8 cellular contexts compared by ENCODE assay signal in the genomic region with DNA sequence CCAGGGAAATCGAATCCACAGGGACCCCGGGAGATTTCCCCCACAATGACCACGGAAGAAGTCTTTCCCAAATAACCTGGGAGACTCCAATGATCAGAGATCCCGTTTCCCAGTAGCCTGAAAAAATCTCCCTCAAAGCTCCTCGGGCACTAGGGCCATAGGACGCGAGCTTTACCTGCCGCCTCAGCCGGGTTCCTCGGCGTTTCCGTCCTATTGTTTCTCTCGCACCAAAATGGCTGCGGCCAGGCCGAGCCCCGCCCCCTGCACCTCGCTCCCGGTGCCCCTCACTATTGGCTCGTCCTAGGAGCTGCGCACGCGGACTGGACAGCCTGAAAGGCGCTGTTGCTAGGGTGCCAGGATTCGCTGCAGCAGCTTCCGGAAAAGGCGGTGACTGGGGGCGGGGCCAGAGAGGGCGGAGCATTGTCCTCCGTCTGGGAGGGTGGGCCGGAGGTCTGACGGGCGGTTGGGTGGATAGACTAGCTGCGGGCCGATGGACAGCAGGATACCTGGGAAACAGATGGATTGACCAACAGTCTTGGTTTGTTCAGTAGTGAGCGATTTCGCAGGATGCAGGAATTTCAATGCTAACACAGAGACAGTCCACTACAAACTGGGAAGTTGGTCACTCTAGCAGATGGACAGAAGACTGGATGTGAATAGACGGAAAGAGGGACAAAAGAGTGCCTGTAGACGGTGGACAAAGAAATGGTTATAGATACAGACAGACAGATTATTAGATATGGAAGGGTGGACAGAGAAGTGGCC. TPM values are rescaled to one million over a fixed set of nuclear protein-coding genes. Genes with fewer than 3 reads are reported as not detected.
DNase-seq lines count a peak whose midpoint lies in the region; ATAC-seq and TF ChIP-seq lines count a peak whose summit lies in the region.

A gene with protein sequence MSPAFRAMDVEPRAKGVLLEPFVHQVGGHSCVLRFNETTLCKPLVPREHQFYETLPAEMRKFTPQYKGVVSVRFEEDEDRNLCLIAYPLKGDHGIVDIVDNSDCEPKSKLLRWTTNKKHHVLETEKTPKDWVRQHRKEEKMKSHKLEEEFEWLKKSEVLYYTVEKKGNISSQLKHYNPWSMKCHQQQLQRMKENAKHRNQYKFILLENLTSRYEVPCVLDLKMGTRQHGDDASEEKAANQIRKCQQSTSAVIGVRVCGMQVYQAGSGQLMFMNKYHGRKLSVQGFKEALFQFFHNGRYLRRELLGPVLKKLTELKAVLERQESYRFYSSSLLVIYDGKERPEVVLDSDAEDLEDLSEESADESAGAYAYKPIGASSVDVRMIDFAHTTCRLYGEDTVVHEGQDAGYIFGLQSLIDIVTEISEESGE (minus strand): TSS at position 240 of the 765 bp plus-strand sequence. CDS start 21,930 bp downstream, outside the sequence.

- ATAC-seq in HG02798 (IDR thresholded peaks at IDR 0.05; ENCODE audit: poor library complexity, unreplicated experiment): peak; percentile 99

- peak within 1 kb of the TSS; percentile 30 for H2AFZ ChIP-seq in trophoblast cell (ENCODE audit: insufficient read depth, low read length, poor library complexity)

- TF ChIP-seq POLR2A in transverse colon (IDR thresholded peaks at IDR 0.05): peak; percentile 91

- H3K79me1 ChIP-seq in trophoblast cell (ENCODE audit: low read length): peaks cover 9% of the 10 kb centered on the region

- DNase-seq in NCI-H1436 (lab: John Stamatoyannopoulos, UW) (peak; percentile 89), T follicular helper cell (ENCODE audit: low read depth) (peak; percentile 96), adipocyte (ENCODE audit: low read depth) (peak; percentile 100), cardiac muscle cell (ENCODE audit: low read depth in 1 of 2, low spot score in 1 of 2) (peak; percentile 98 to 99), trophoblast cell (peak; percentile 100), transverse colon (peak; percentile 99)

- peak within 1 kb of the TSS; percentile 38 for H2BK12ac ChIP-seq in trophoblast cell (ENCODE audit: low read length)

- no CpG with 5 or more reads among the region's 38 CpGs for WGBS in trophoblast cell (ENCODE audit: extremely low coverage, insufficient coverage, insufficient read length)
- 2 to 28% methylated on average over 3 to 38 of the region's 38 CpGs for WGBS in transverse colon (ENCODE audit: low coverage in 1 of 2), 2 donors

- H3K9me3 ChIP-seq in adipocyte (ENCODE audit: control insufficient read depth, low read length) (no peaks in the 10 kb centered on the region), cardiac muscle cell (ENCODE audit: low read depth) (no peaks in the 10 kb centered on the region), trophoblast cell (ENCODE audit: insufficient read depth, low read depth, low read length) (no peaks in the 10 kb centered on the region), transverse colon (no peaks in the 10 kb centered on the region)

- in situ Hi-C loops in transverse colon (cut with MboI; ENCODE audit: low pct_ligation_motif_present in 1 of 4, low pct_unique_long_range_greater_than_20kb in 1 of 4, low sequenced_read_pairs in 3 of 4): no loop called here

- H4K8ac ChIP-seq in trophoblast cell (ENCODE audit: low read depth, low read length): peak within 1 kb of the TSS; percentile 89

- peak within 1 kb of the TSS; percentile 52 for H3K4me2 ChIP-seq in trophoblast cell (ENCODE audit: low read length)

- H3K79me2 ChIP-seq in trophoblast cell (ENCODE audit: control insufficient read depth, insufficient read depth, low read length, poor library complexity): peaks cover 28% of the 10 kb centered on the region

- H3K36me3 ChIP-seq in adipocyte (ENCODE audit: control insufficient read depth, insufficient read depth, low read length, severe bottlenecking): peaks cover 18% of the 10 kb centered on the region
- peaks cover 11% of the 10 kb centered on the region for H3K36me3 ChIP-seq in cardiac muscle cell
- peaks cover 16 to 24% of the 10 kb centered on the region in 2 experiments for H3K36me3 ChIP-seq in trophoblast cell (ENCODE audit: control insufficient read depth in 1 of 2, insufficient read depth in 2 of 2, low read length in 2 of 2)
- H3K36me3 ChIP-seq in transverse colon: peaks cover 0 to 7% (median 2%) of the 10 kb centered on the region in 4 donors

- peaks cover 11% of the 10 kb centered on the region for H3K4me1 ChIP-seq in adipocyte (ENCODE audit: control insufficient read depth, insufficient read depth, low read length)
- peaks cover 8% of the 10 kb centered on the region for H3K4me1 ChIP-seq in cardiac muscle cell (ENCODE audit: low read depth)
- peaks cover 0 to 15% of the 10 kb centered on the region in 2 experiments for H3K4me1 ChIP-seq in trophoblast cell (ENCODE audit: control insufficient read depth in 1 of 2, insufficient read depth in 2 of 2, low read length in 2 of 2)
- H3K4me1 ChIP-seq in transverse colon: peaks cover 12 to 75% (median 55%) of the 10 kb centered on the region in 4 donors

- TF ChIP-seq CTCF in GM12875 (IDR thresholded peaks at IDR 0.05; ENCODE audit: borderline replicate concordance, insufficient read depth, low read depth, low read length) (no peak), cardiac muscle cell (IDR thresholded peaks at IDR 0.05; ENCODE audit: low read depth, low read length) (no peak), transverse colon (IDR thresholded peaks at IDR 0.05) (no peak)

- H3K4me3 ChIP-seq in GM12875 (ENCODE audit: low read depth, low read length): peak within 1 kb of the TSS; percentile 66
- peak within 1 kb of the TSS; percentile 100 for H3K4me3 ChIP-seq in adipocyte (ENCODE audit: low read length)
- peak within 1 kb of the TSS; percentile 93 for H3K4me3 ChIP-seq in cardiac muscle cell
- peak within 1 kb of the TSS; percentile 91 for H3K4me3 ChIP-seq in trophoblast cell (ENCODE audit: low read depth, low read length)
- peak within 1 kb of the TSS; percentile 81 to 97 (median 90) for H3K4me3 ChIP-seq in transverse colon

- H3K4ac ChIP-seq in trophoblast cell (ENCODE audit: low read depth, low read length): peak within 1 kb of the TSS; percentile 100

- peak within 1 kb of the TSS; percentile 99 for H3K9ac ChIP-seq in adipocyte (ENCODE audit: low read length)
- peak within 1 kb of the TSS; percentile 98 for H3K9ac ChIP-seq in trophoblast cell (ENCODE audit: low read length)

- H3K18ac ChIP-seq in trophoblast cell (ENCODE audit: low read length): peak within 1 kb of the TSS; percentile 75

- H2BK5ac ChIP-seq in trophoblast cell (ENCODE audit: low read depth, low read length, poor library complexity): peak within 1 kb of the TSS; percentile 96

- H3K27me3 ChIP-seq in adipocyte (replicated peaks; ENCODE audit: control insufficient read depth, insufficient read depth, low read length) (no peaks in the 10 kb centered on the region), cardiac muscle cell (no peaks in the 10 kb centered on the region), trophoblast cell (ENCODE audit: insufficient read depth, low read length) (no peaks in the 10 kb centered on the region), transverse colon (no peaks in the 10 kb centered on the region)

- H2BK120ac ChIP-seq in trophoblast cell (ENCODE audit: insufficient read depth, low read length, poor library complexity): peak within 1 kb of the TSS; percentile 92

- peak within 1 kb of the TSS; percentile 95 for H3K14ac ChIP-seq in trophoblast cell (ENCODE audit: low read length)

- intact Hi-C loops in transverse colon (cut with DNase I; ENCODE audit: low total_unique reads): no loop called here

- peak within 1 kb of the TSS; percentile 97 for H4K12ac ChIP-seq in trophoblast cell (ENCODE audit: low read depth, low read length)

- TF ChIP-seq EP300 in transverse colon (IDR thresholded peaks at IDR 0.05; ENCODE audit: low read depth): no peak

- H3K27ac ChIP-seq in cardiac muscle cell (peak within 1 kb of the TSS; percentile 96), trophoblast cell (ENCODE audit: low read depth, low read length) (peak within 1 kb of the TSS; percentile 86), transverse colon (peak within 1 kb of the TSS; percentile 91 to 93 (median 92))

- H4K91ac ChIP-seq in trophoblast cell (ENCODE audit: low read depth, low read length): peak within 1 kb of the TSS; percentile 98

- H3K23ac ChIP-seq in trophoblast cell (ENCODE audit: low read length): peak within 1 kb of the TSS; percentile 41

- peak within 1 kb of the TSS; percentile 95 for H2AK5ac ChIP-seq in trophoblast cell (ENCODE audit: low read length)

RNA-seq across cellular contexts. Expression of the gene that starts here (rescaled TPM):
- total RNA-seq in cardiac muscle cell: 87.4 and 119 TPM in 2 replicates
- 130 and 140 TPM in 2 replicates for polyA plus RNA-seq in cardiac muscle cell
- 117 and 119 TPM in 2 replicates for polyA plus RNA-seq in trophoblast cell (2013)
- total RNA-seq in transverse colon: 100 to 1,000 TPM; 169 to 255 (median 225) TPM

Comparison
In these comparisons a context has a peak if more than half of its experiments do, and no peak if none do; other contexts are left out.
1. Peak in every context shown above with its lines: DNase-seq, ATAC-seq, H3K4me3 ChIP-seq and H3K27ac ChIP-seq.